Comparison of ENCODE assay signal across 8 cellular contexts in the genomic region with DNA sequence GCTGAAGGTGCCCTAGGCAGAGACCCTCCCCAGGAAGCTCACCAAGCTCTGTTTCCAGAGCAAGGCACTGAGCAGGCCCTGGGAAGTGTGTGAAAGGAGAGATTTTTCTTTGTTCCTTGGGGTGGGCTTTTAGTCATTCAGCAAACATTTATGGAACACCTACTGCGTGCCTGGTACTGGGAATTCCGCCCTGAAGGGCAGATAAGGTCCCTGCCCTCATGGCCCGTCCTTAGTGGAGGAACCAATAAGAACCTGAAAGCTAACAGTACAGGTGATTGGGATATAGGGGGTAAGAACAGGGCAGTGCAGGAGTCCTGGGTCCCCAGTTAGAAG. TPM values are rescaled to one million over a fixed set of nuclear protein-coding genes. Genes with fewer than 3 reads are reported as not detected.
DNase-seq lines count a peak whose midpoint lies in the region; TF ChIP-seq lines count a peak whose summit lies in the region.

No MANE protein-coding gene starts in this region.

- intact Hi-C loops in adrenal gland (cut with DNase I): no loop called here

- DNase-seq in activated CD8-positive, alpha-beta memory T cell treated with anti-CD3 and anti-CD28 coated beads for 24 hours: peak; percentile 63
- no peak for DNase-seq in activated CD8-positive, alpha-beta memory T cell treated with anti-CD3 and anti-CD28 coated beads, Interleukin-2, amount 50 U/mL, for 48 hours
- DNase-seq in adrenal gland (no peak), NCI-H1105 treated with DMSO at 0.1 percent for 48 hours (lab: John Stamatoyannopoulos, UW) (no peak), DMS153 (lab: John Stamatoyannopoulos, UW) (no peak), NCI-H2227 treated with DMSO at 0.1 percent for 48 hours (lab: John Stamatoyannopoulos, UW) (no peak)

- no peak for TF ChIP-seq POLR2A in adrenal gland (IDR thresholded peaks at IDR 0.05)

- H3K9me3 ChIP-seq in adrenal gland (replicated peaks in 1 of 3): no peaks in the 10 kb centered on the region
- no peaks in the 10 kb centered on the region for H3K9me3 ChIP-seq in thymus (ENCODE audit: control insufficient read depth)

- H3K27me3 ChIP-seq in adrenal gland: no peaks in the 10 kb centered on the region
- H3K27me3 ChIP-seq in layer of hippocampus (ENCODE audit: control insufficient read depth, insufficient read depth, low read length): no peaks in the 10 kb centered on the region
- H3K27me3 ChIP-seq in thymus (ENCODE audit: control insufficient read depth, insufficient read depth): no peaks in the 10 kb centered on the region

- H3K36me3 ChIP-seq in adrenal gland (replicated peaks in 1 of 2) (no peaks in the 10 kb centered on the region), thymus (ENCODE audit: control insufficient read depth, insufficient read depth) (peaks cover 6% of the 10 kb centered on the region)

- no peak for TF ChIP-seq CTCF in adrenal gland (IDR thresholded peaks at IDR 0.05)

- H3K4me3 ChIP-seq in adrenal gland: peak overlapping the region in 3 of 4 donors; percentile 37 to 74 (median 52)
- H3K4me3 ChIP-seq in thymus (ENCODE audit: low read length): peak overlapping the region; percentile 95

- peak overlapping the region; percentile 90 to 98 (median 93) for H3K27ac ChIP-seq in adrenal gland
- H3K27ac ChIP-seq in layer of hippocampus (ENCODE audit: low read depth, low read length): peak overlapping the region; percentile 92
- peak overlapping the region; percentile 99 for H3K27ac ChIP-seq in thymus (ENCODE audit: low read depth)

- WGBS in adrenal gland, 4 donors: 43 to 63% (median 53%) methylated on average over 3 of the region's 3 CpGs
- 90% methylated on average over 3 of the region's 3 CpGs for WGBS in thymus

- peaks cover 25 to 44% of the 10 kb centered on the region in 2 donors for H3K4me1 ChIP-seq in adrenal gland (replicated peaks in 1 of 2)
- peaks cover 33% of the 10 kb centered on the region for H3K4me1 ChIP-seq in thymus (ENCODE audit: control insufficient read depth, insufficient read depth, low read length)

RNA-seq across cellular contexts. Expression of gene TMEM134, which starts 3.9 kb away (rescaled TPM):
- 100 to 1,000 TPM in 3 of 8 donors, 10 to 100 TPM in 5; 73.6 to 257 (median 98.0) TPM for total RNA-seq in adrenal gland
- polyA plus RNA-seq in adrenal gland: 100 to 1,000 TPM in 2 of 3 donors, 10 to 100 TPM in 1; 15.5 to 103 (median 102) TPM
- polyA plus RNA-seq in thymus: 96.3 TPM

RNA-seq across cellular contexts. Expression of gene CABP4, which starts 10.0 kb away (rescaled TPM):
- total RNA-seq in adrenal gland: 1 to 10 TPM in 5 of 8 donors, under 1 TPM in 2, not detected in 1; 0.54 to 3.8 (median 1.6) TPM
- polyA plus RNA-seq in adrenal gland (1 to 10 TPM in 2 of 3 donors, under 1 TPM in 1; 0.31 to 2.1 (median 1.1) TPM), thymus (1.6 TPM)

RNA-seq across cellular contexts. Expression of gene GPR152, which starts 12.6 kb away (rescaled TPM):
- total RNA-seq in adrenal gland: under 1 TPM in 1 of 8 donors, not detected in 7; 0.18 TPM
- polyA plus RNA-seq in adrenal gland (not detected), thymus (not detected)

RNA-seq across cellular contexts. Expression of gene AIP, which starts 17.7 kb away (rescaled TPM):
- 100 to 1,000 TPM in 2 of 8 donors, 10 to 100 TPM in 6; 62.0 to 114 (median 83.9) TPM for total RNA-seq in adrenal gland
- polyA plus RNA-seq in adrenal gland (100 to 1,000 TPM in 2 of 3 donors, 10 to 100 TPM in 1; 35.3 to 152 (median 119) TPM), thymus (96.4 TPM)

RNA-seq across cellular contexts. Expression of gene CORO1B, which starts 21.9 kb away (rescaled TPM):
- total RNA-seq in adrenal gland: 100 to 1,000 TPM in 5 of 8 donors, 10 to 100 TPM in 3; 65.1 to 142 (median 102) TPM
- polyA plus RNA-seq in adrenal gland (100 to 1,000 TPM in 2 of 3 donors, 10 to 100 TPM in 1; 28.9 to 159 (median 141) TPM), thymus (32.3 TPM)
